In genomic region chr2:44280869-44281268, GRCh38 we compare ENCODE assay signal across 9 cellular contexts. TPM values are rescaled to one million over a fixed set of nuclear protein-coding genes. Genes with fewer than 3 reads are reported as not detected.
"Had no signal": no experiment of that assay in that cellular context is flagged by ENCODE, and none has a peak within 500 bp of the region (broad histone marks: within the 10 kb centered on the region; RNA-seq: fewer than 3 reads in every experiment).

No MANE protein-coding gene starts in this region.

- FAIRE-seq: G401.6, GM12878, GM12891, GM12892, GM18507, GM19239 had no signal

- ATAC-seq: GM12878 had no signal

- H3K4me3 ChIP-seq: GM12878 had no signal

- DNase-seq: GDM1, GF-D8 had no signal

RNA-seq across cellular contexts. Expression of gene SLC3A1, which starts 5.6 kb away (rescaled TPM):
- total RNA-seq: G401, GM12878 had no signal
